Comparison of ENCODE assay signal across 8 cellular contexts in the genomic region with DNA sequence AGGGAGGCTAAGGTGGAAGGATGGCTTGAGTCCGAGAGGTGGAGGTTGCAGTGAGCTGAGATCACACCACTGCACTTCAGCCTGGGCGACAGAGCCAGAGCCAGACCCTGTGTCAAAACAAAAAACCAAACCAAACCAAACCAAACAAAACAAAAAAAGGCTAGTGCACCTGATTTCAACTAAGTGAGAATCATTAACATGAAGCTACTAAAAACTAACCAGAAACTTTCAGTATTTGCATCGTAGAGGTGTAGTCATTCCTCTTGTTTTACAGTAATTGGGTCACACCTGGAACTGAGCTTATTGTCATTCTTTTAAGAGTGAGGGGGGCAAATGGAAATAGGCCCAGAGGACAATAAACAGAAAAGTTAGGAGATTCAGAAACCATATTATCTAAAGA. TPM values are rescaled to one million over a fixed set of nuclear protein-coding genes. Genes with fewer than 3 reads are reported as not detected.
DNase-seq lines count a peak whose midpoint lies in the region; ATAC-seq and TF ChIP-seq lines count a peak whose summit lies in the region.
"Had no signal": no experiment of that assay in that cellular context is flagged by ENCODE, and none has a peak within 500 bp of the region (broad histone marks: within the 10 kb centered on the region; RNA-seq: fewer than 3 reads in every experiment).

No MANE protein-coding gene starts in this region.

- no peak for TF ChIP-seq CTCF in right lobe of liver (IDR thresholded peaks at IDR 0.05)
- no peak for TF ChIP-seq CTCF in esophagus squamous epithelium (IDR thresholded peaks at IDR 0.05)

- peaks cover 0 to 52% (median 19%) of the 10 kb centered on the region in 4 donors for H3K4me1 ChIP-seq in right lobe of liver
- peaks cover 0 to 5% (median 2%) of the 10 kb centered on the region in 3 donors for H3K4me1 ChIP-seq in esophagus squamous epithelium

- peak; percentile 41 for ATAC-seq in GM18868 (IDR thresholded peaks at IDR 0.05; ENCODE audit: unreplicated experiment)
- peak; percentile 74 for ATAC-seq in GM21447 (IDR thresholded peaks at IDR 0.05; ENCODE audit: unreplicated experiment)
- ATAC-seq in HG03159 (IDR thresholded peaks at IDR 0.05; ENCODE audit: unreplicated experiment) = peak; percentile 79
- peak in 2 of 4 donors; percentile 4 to 8 for ATAC-seq in right lobe of liver
- ATAC-seq: left colon had no signal

- DNase-seq in right lobe of liver (no peak), cerebellar nuclear complex (lab: John Stamatoyannopoulos, UW) (no peak), esophagus squamous epithelium (lab: John Stamatoyannopoulos, UW) (no peak), occipital lobe (lab: John Stamatoyannopoulos, UW) (no peak)
- DNase-seq: left colon had no signal

- intact Hi-C loops in right lobe of liver (cut with DNase I) = no loop called here
- intact Hi-C loops in esophagus squamous epithelium (cut with DNase I) = no loop called here

- 25% methylated on average over 3 of the region's 3 CpGs for WGBS in right lobe of liver (ENCODE audit: insufficient coverage, low coverage, low lambda C conversion rate, missing lambda C conversion rate)
- WGBS in esophagus squamous epithelium, 2 donors = 81 to 84% methylated on average over 3 of the region's 3 CpGs

- peak overlapping the region; percentile 71 to 92 (median 91) for H3K27ac ChIP-seq in right lobe of liver
- peak overlapping the region in 1 of 4 donors; percentile 47 for H3K27ac ChIP-seq in esophagus squamous epithelium

- H3K27me3 ChIP-seq in right lobe of liver (no peaks in the 10 kb centered on the region), esophagus squamous epithelium (no peaks in the 10 kb centered on the region)

- H3K9me3 ChIP-seq in right lobe of liver (no peaks in the 10 kb centered on the region), esophagus squamous epithelium (no peaks in the 10 kb centered on the region)

- no peak overlapping the region for H3K4me3 ChIP-seq in right lobe of liver
- no peak overlapping the region for H3K4me3 ChIP-seq in esophagus squamous epithelium

- H3K36me3 ChIP-seq in right lobe of liver = no peaks in the 10 kb centered on the region
- no peaks in the 10 kb centered on the region for H3K36me3 ChIP-seq in esophagus squamous epithelium

- TF ChIP-seq POLR2A in right lobe of liver (IDR thresholded peaks at IDR 0.05) (no peak), esophagus squamous epithelium (IDR thresholded peaks at IDR 0.05) (no peak)

RNA-seq across cellular contexts. Expression of a gene that starts 58.5 kb away (rescaled TPM):
- total RNA-seq in right lobe of liver = 100 to 1,000 TPM; 389 to 574 (median 483) TPM
- 10 to 100 TPM in 2 of 4 donors, 1 to 10 TPM in 2; 6.0 to 44.2 (median 15.2) TPM for total RNA-seq in esophagus squamous epithelium
- 39.6 TPM for total RNA-seq in occipital lobe
